12 cellular contexts compared by ENCODE assay signal in the genomic region with DNA sequence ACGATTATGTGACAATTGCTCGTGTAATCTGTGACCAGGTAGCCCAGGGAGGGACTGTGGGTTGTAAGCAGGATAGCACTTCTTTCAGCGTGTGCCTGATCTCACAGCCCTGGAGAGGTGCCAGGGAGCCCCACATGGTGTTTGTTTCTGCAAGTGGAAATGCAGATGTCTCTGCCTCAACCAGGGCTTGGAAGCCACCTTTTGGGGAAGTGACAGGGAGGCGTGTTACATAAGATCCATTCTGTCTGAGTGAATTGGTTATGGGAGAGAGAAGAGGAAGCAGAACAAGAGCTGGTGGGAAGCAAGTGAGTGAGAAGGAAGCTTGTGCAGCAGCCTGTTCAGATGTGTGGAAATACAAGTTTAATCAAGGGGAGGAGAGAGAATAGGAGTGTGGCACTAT.
DNase-seq lines count a peak whose midpoint lies in the region; TF ChIP-seq lines count a peak whose summit lies in the region.
"Had no signal": no experiment of that assay in that cellular context is flagged by ENCODE, and none has a peak within 500 bp of the region (broad histone marks: within the 10 kb centered on the region; RNA-seq: fewer than 3 reads in every experiment).

No MANE protein-coding gene starts in this region.

- H3K27me3 ChIP-seq in BLaER1 treated with 17β-estradiol and CSF1 and Interleukin-3, amounts not matched to agents 10 nM and 100 nM: no peaks in the 10 kb centered on the region
- peaks cover 4% of the 10 kb centered on the region for H3K27me3 ChIP-seq in neutrophil

- intact Hi-C loops in MCF 10A (cut with micrococcal nuclease): no loop called here

- DNase-seq in MV-4-11 (lab: John Stamatoyannopoulos, UW) (peak; percentile 99), caudate nucleus (lab: John Stamatoyannopoulos, UW) (peak in 54 of 61 donors; percentile 8 to 87 (median 53)), mesenteric fat pad (ENCODE audit: low spot score) (no peak), GM19238 (ENCODE audit: insufficient read length, low spot score) (no peak), MCF 10A (ENCODE audit: unreplicated experiment) (no peak), endothelial cell (ENCODE audit: low spot score) (no peak)
- DNase-seq: activated B cell treated with CpG ODN at 0.5 μM for 24 hours; activated naive CD8-positive, alpha-beta T cell treated with anti-CD3 and anti-CD28 coated beads for 36 hours; CD8-positive, alpha-beta memory T cell; NCI-H526 treated with DMSO at 0.1 percent for 48 hours had no signal

- peaks cover 24 to 37% (median 33%) of the 10 kb centered on the region in 10 experiments for H3K4me1 ChIP-seq in BLaER1 treated with 17β-estradiol and CSF1 and Interleukin-3, amounts not matched to agents 10 nM and 100 nM
- H3K4me1 ChIP-seq in neutrophil (ENCODE audit: control insufficient read depth in 1 of 2, insufficient read depth in 1 of 2, low read depth in 1 of 2, low read length in 1 of 2): peaks cover 30 to 34% of the 10 kb centered on the region in 2 experiments

- H4K20me1 ChIP-seq in BLaER1 treated with 17β-estradiol and CSF1 and Interleukin-3, amounts not matched to agents 10 nM and 100 nM: no peaks in the 10 kb centered on the region

- H3K36me3 Mint-ChIP-seq in MCF 10A (ENCODE audit: insufficient read depth, unreplicated experiment) (no peaks in the 10 kb centered on the region), endothelial cell (ENCODE audit: low read depth, unreplicated experiment) (no peaks in the 10 kb centered on the region)
- H3K36me3 Mint-ChIP-seq: activated naive CD8-positive, alpha-beta T cell treated with anti-CD3 and anti-CD28 coated beads for 36 hours had no signal

- peaks cover 7% of the 10 kb centered on the region for H3K9me3 Mint-ChIP-seq in MCF 10A (ENCODE audit: unreplicated experiment)
- H3K9me3 Mint-ChIP-seq in endothelial cell (ENCODE audit: unreplicated experiment): no peaks in the 10 kb centered on the region

- H3K4me3 ChIP-seq in BLaER1 treated with 17β-estradiol and CSF1 and Interleukin-3, amounts not matched to agents 10 nM and 100 nM: peak overlapping the region in 1 of 10 experiments; percentile 5; a peak in 2 of 20 replicates
- H3K4me3 ChIP-seq in neutrophil (ENCODE audit: low read depth in 1 of 2, low read length in 1 of 2): no peak overlapping the region

- BruUV-seq in MCF 10A (replicated peaks; lab: Mats Ljungman, UMichigan): no TSS peak

- peak overlapping the region; percentile 35 to 92 (median 76) for H3K4me2 ChIP-seq in BLaER1 treated with 17β-estradiol and CSF1 and Interleukin-3, amounts not matched to agents 10 nM and 100 nM

- CTCF ChIA-PET in MCF 10A (lab: Yijun Ruan, JAX): interaction anchor here (0.7 kb wide), 1 partner anchor 14 kb away, joined by 3 read pairs; no protein-coding TSS in a partner anchor

- no peak overlapping the region for H3K27ac Mint-ChIP-seq in MCF 10A (ENCODE audit: low read depth, unreplicated experiment)
- no peak overlapping the region for H3K27ac Mint-ChIP-seq in endothelial cell (ENCODE audit: unreplicated experiment)
- H3K27ac Mint-ChIP-seq: activated B cell treated with CpG ODN at 0.5 μM for 24 hours; activated naive CD8-positive, alpha-beta T cell treated with anti-CD3 and anti-CD28 coated beads for 36 hours had no signal

- no peaks in the 10 kb centered on the region for H3K36me3 ChIP-seq in BLaER1 treated with 17β-estradiol and CSF1 and Interleukin-3, amounts not matched to agents 10 nM and 100 nM
- H3K36me3 ChIP-seq in neutrophil: no peaks in the 10 kb centered on the region

- H3K27ac ChIP-seq in BLaER1 treated with 17β-estradiol and CSF1 and Interleukin-3, amounts not matched to agents 10 nM and 100 nM: peak overlapping the region; percentile 30 to 81 (median 69); a peak in 20 of 22 replicates
- H3K27ac ChIP-seq in caudate nucleus (ENCODE audit: low read depth, low read length) (peak overlapping the region; percentile 77), neutrophil (peak overlapping the region; percentile 68)

- H3K4me3 Mint-ChIP-seq in MCF 10A (ENCODE audit: unreplicated experiment) (no peak overlapping the region), endothelial cell (ENCODE audit: unreplicated experiment) (no peak overlapping the region)
- H3K4me3 Mint-ChIP-seq: activated B cell treated with CpG ODN at 0.5 μM for 24 hours; activated naive CD8-positive, alpha-beta T cell treated with anti-CD3 and anti-CD28 coated beads for 36 hours; CD8-positive, alpha-beta memory T cell had no signal

- no peak for TF ChIP-seq CTCF in neutrophil (IDR thresholded peaks at IDR 0.05)
- no peak for TF ChIP-seq CTCF in MCF 10A (IDR thresholded peaks at IDR 0.05; ENCODE audit: unreplicated experiment)
- no peak for TF ChIP-seq CTCF in endothelial cell (IDR thresholded peaks at IDR 0.05; ENCODE audit: unreplicated experiment)

- H3K27me3 Mint-ChIP-seq in MCF 10A (ENCODE audit: insufficient read depth, unreplicated experiment): peaks cover 1% of the 10 kb centered on the region
- H3K27me3 Mint-ChIP-seq in endothelial cell (ENCODE audit: unreplicated experiment): peaks cover 2% of the 10 kb centered on the region

- peaks cover 16 to 30% (median 25%) of the 10 kb centered on the region in 11 experiments for H3K9me3 ChIP-seq in BLaER1 treated with 17β-estradiol and CSF1 and Interleukin-3, amounts not matched to agents 10 nM and 100 nM (replicated peaks in 1 of 11)
- no peaks in the 10 kb centered on the region for H3K9me3 ChIP-seq in neutrophil

- no peaks in the 10 kb centered on the region for H3K4me1 Mint-ChIP-seq in MCF 10A (ENCODE audit: insufficient read depth, unreplicated experiment)
- H3K4me1 Mint-ChIP-seq in endothelial cell (ENCODE audit: unreplicated experiment): peaks cover 15% of the 10 kb centered on the region
- H3K4me1 Mint-ChIP-seq: activated B cell treated with CpG ODN at 0.5 μM for 24 hours had no signal

- H3K9ac ChIP-seq in BLaER1 treated with 17β-estradiol and CSF1 and Interleukin-3, amounts not matched to agents 10 nM and 100 nM: peak overlapping the region in 8 of 11 experiments; percentile 24 to 68 (median 57); a peak in 13 of 22 replicates

- POLR2A ChIA-PET in MCF 10A (lab: Yijun Ruan, JAX): no interaction called here

Comparison
In these comparisons a context has a peak if more than half of its experiments do, and no peak if none do; other contexts are left out.
1. DNase-seq: peak in MV-4-11 (single experiment) and caudate nucleus (54 of 61); none in mesenteric fat pad (single experiment), GM19238 (single experiment), MCF 10A (single experiment) and endothelial cell (single experiment).
2. Peak in every context shown above with its lines, with median percentiles within 50 percentile points of each other: H3K27ac ChIP-seq.